ENCODE assay signal across 8 cellular contexts in genomic region chr10:71860243-71861029, GRCh38. TPM values are rescaled to one million over a fixed set of nuclear protein-coding genes. Genes with fewer than 3 reads are reported as not detected.
DNase-seq lines count a peak whose midpoint lies in the region; ATAC-seq and TF ChIP-seq lines count a peak whose summit lies in the region.

No MANE protein-coding gene starts in this region.

- H3K4me3 ChIP-seq in HCT116 (replicated peaks in 1 of 2; ENCODE audit: low read depth in 1 of 2, low read length in 2 of 2) (peak overlapping the region; percentile 16 to 37), foreskin fibroblast (ENCODE audit: low read depth in 1 of 2, low read length in 2 of 2) (no peak overlapping the region), uterus (no peak overlapping the region)

- intact Hi-C loops in HCT116 (cut with micrococcal nuclease) (loop anchor here (10.0 kb wide), 1 partner anchor 464 kb away; no protein-coding TSS in a partner anchor), uterus (cut with DNase I; ENCODE audit: low total_unique reads) (no loop called here)

- no peak for TF ChIP-seq RAD21 in HCT116 (IDR thresholded peaks at IDR 0.05; ENCODE audit: low read depth)

- H3K27me3 Mint-ChIP-seq in activated T-cell treated with anti-CD3 and anti-CD28 coated beads, Interleukin-2, amount 50 U/mL, for 72 hours (ENCODE audit: low read depth): no peaks in the 10 kb centered on the region
- H3K27me3 Mint-ChIP-seq in nephron progenitor cell (ENCODE audit: low read depth, poor library complexity): peaks cover 2% of the 10 kb centered on the region

- H3K27ac ChIP-seq in HCT116 (ENCODE audit: low read depth, low read length) (peak overlapping the region; percentile 73), uterus (peak overlapping the region; percentile 89 to 93)

- CTCF ChIA-PET in HCT116 (lab: Charles Lee): interaction anchor here (0.6 to 1.8 kb wide), 6 partner anchors 10 to 188 kb away, joined by 3 to 14 read pairs (median 5); partner anchors contain the start of gene PSAP

- ATAC-seq in HCT116: peak; percentile 94
- ATAC-seq in activated T-cell treated with anti-CD3 and anti-CD28 coated beads, Interleukin-2, amount 50 U/mL, for 72 hours (replicated peaks in 1 of 2): peak; percentile 90 to 96

- H3K27me3 ChIP-seq in HCT116 (ENCODE audit: insufficient read depth, low read length) (no peaks in the 10 kb centered on the region), uterus (no peaks in the 10 kb centered on the region)

- H3K27ac Mint-ChIP-seq in activated T-cell treated with anti-CD3 and anti-CD28 coated beads, Interleukin-2, amount 50 U/mL, for 72 hours: peak overlapping the region; percentile 58
- H3K27ac Mint-ChIP-seq in nephron progenitor cell: peak overlapping the region; percentile 98

- BruUV-seq in HCT116 (replicated peaks; lab: Mats Ljungman, UMichigan): TSS peak; percentile 99

- H3K4me1 ChIP-seq in HCT116 (ENCODE audit: control insufficient read depth in 1 of 2, insufficient read depth in 2 of 2, low read length in 2 of 2): peaks cover 41 to 59% of the 10 kb centered on the region in 2 experiments
- H3K4me1 ChIP-seq in uterus: peaks cover 0 to 7% of the 10 kb centered on the region in 2 donors

- DNase-seq in COR-L47 (lab: John Stamatoyannopoulos, UW): peak; percentile 46
- peak; percentile 94 for DNase-seq in HCT116 (ENCODE audit: low read depth, low spot score)
- peak; percentile 99 for DNase-seq in NCI-H226
- peak; percentile 58 to 62 for DNase-seq in activated T-cell treated with anti-CD3 and anti-CD28 coated beads, Interleukin-2, amount 50 U/mL, for 72 hours
- peak; percentile 100 for DNase-seq in foreskin fibroblast
- peak; percentile 51 for DNase-seq in nephron progenitor cell
- peak; percentile 93 to 98 for DNase-seq in uterus
- DNase-seq in NCI-H1048 (lab: John Stamatoyannopoulos, UW): no peak

- peaks cover 13% of the 10 kb centered on the region for H3K4me1 Mint-ChIP-seq in activated T-cell treated with anti-CD3 and anti-CD28 coated beads, Interleukin-2, amount 50 U/mL, for 72 hours (ENCODE audit: low read depth)
- H3K4me1 Mint-ChIP-seq in nephron progenitor cell: peaks cover 17% of the 10 kb centered on the region

- TF ChIP-seq POLR2A in HCT116 (IDR thresholded peaks at IDR 0.05; ENCODE audit: borderline replicate concordance, extremely low read depth, insufficient read depth, insufficient read length): no peak
- peak in 1 of 2 donors; percentile 17 for TF ChIP-seq POLR2A in uterus (IDR thresholded peaks at IDR 0.05)

- H3K9me3 ChIP-seq in HCT116 (ENCODE audit: control insufficient read depth in 1 of 2, insufficient read depth in 1 of 2, low read depth in 1 of 2, low read length in 2 of 2): no peaks in the 10 kb centered on the region
- H3K9me3 ChIP-seq in uterus: no peaks in the 10 kb centered on the region

- H3K9me3 Mint-ChIP-seq in activated T-cell treated with anti-CD3 and anti-CD28 coated beads, Interleukin-2, amount 50 U/mL, for 72 hours: no peaks in the 10 kb centered on the region
- H3K9me3 Mint-ChIP-seq in nephron progenitor cell: no peaks in the 10 kb centered on the region

- H2AFZ ChIP-seq in HCT116 (ENCODE audit: low read depth, low read length, poor library complexity, severe bottlenecking): peak overlapping the region; percentile 50

- H3K9me2 ChIP-seq in HCT116 (ENCODE audit: insufficient read depth): no peaks in the 10 kb centered on the region

- TF ChIP-seq CTCF in HCT116 (IDR thresholded peaks at IDR 0.05 in 2 of 3, conservative IDR thresholded peaks at IDR 0.05 in 1 of 3; ENCODE audit: borderline replicate concordance in 1 of 3, insufficient read depth in 1 of 3, low read depth in 2 of 3, low read length in 2 of 3) (no peak), foreskin fibroblast (IDR thresholded peaks at IDR 0.05; ENCODE audit: low read depth, low read length) (no peak), nephron progenitor cell (IDR thresholded peaks at IDR 0.05) (no peak), uterus (IDR thresholded peaks at IDR 0.05) (no peak)

- POLR2A ChIA-PET in HCT116 (lab: Charles Lee): interaction anchor here (0.7 to 3.5 kb wide), 8 partner anchors 10 to 495 kb away, joined by 3 to 107 read pairs (median 3); partner anchors contain the start of gene PSAP

- H3K36me3 ChIP-seq in HCT116 (ENCODE audit: control insufficient read depth in 1 of 2, insufficient read depth in 2 of 2, low read length in 2 of 2) (no peaks in the 10 kb centered on the region), uterus (no peaks in the 10 kb centered on the region)

- RAD21 ChIA-PET in HCT116 (lab: Charles Lee; ENCODE audit: low non-redundant PET in 1 of 2, low total read pairs in 2 of 2, uncharacterized antibody in 2 of 2, unreplicated experiment in 2 of 2): interaction anchor here in 1 of 2 experiments (0.8 to 1.4 kb wide), 3 partner anchors 9 to 36 kb away, joined by 3 to 7 read pairs (median 3); partner anchors contain the start of gene PSAP

- H3K9ac ChIP-seq in HCT116 (ENCODE audit: low read length): peak overlapping the region; percentile 63

- no peaks in the 10 kb centered on the region for H4K20me1 ChIP-seq in HCT116 (ENCODE audit: insufficient read depth)

- H3K79me2 ChIP-seq in HCT116 (ENCODE audit: insufficient read depth, low read length): no peaks in the 10 kb centered on the region

- peak overlapping the region; percentile 81 for H3K4me2 ChIP-seq in HCT116 (ENCODE audit: low read length)

- H3K4me3 Mint-ChIP-seq in activated T-cell treated with anti-CD3 and anti-CD28 coated beads, Interleukin-2, amount 50 U/mL, for 72 hours: no peak overlapping the region
- H3K4me3 Mint-ChIP-seq in nephron progenitor cell: no peak overlapping the region

- H3K36me3 Mint-ChIP-seq in activated T-cell treated with anti-CD3 and anti-CD28 coated beads, Interleukin-2, amount 50 U/mL, for 72 hours (ENCODE audit: insufficient read depth in 2 of 2): no peaks in the 10 kb centered on the region
- H3K36me3 Mint-ChIP-seq in nephron progenitor cell (ENCODE audit: low read depth): no peaks in the 10 kb centered on the region

TF ChIP-seq in HCT116, 20 proteins besides CTCF, POLR2A, EP300 and RAD21 (continues in another document):
- TF ChIP-seq POLR2AphosphoS5 (IDR thresholded peaks at IDR 0.05; ENCODE audit: low read depth, low read length): peak; percentile 65
- TF ChIP-seq ZFX (IDR thresholded peaks at IDR 0.05): peak; percentile 43
- no peak for TF ChIP-seq EGR1 (IDR thresholded peaks at IDR 0.05; ENCODE audit: low read depth)
- no peak for TF ChIP-seq REST (IDR thresholded peaks at IDR 0.05; ENCODE audit: low read depth)
- TF ChIP-seq CBX3 (IDR thresholded peaks at IDR 0.05; ENCODE audit: low read depth): no peak; the same call in 1 of the 2 replicates
- peak; percentile 92 for TF ChIP-seq FOSL1 (IDR thresholded peaks at IDR 0.05; ENCODE audit: low read depth)
- no peak for TF ChIP-seq ELF1 (IDR thresholded peaks at IDR 0.05; ENCODE audit: borderline replicate concordance, low read depth)
- TF ChIP-seq SRF (IDR thresholded peaks at IDR 0.05; ENCODE audit: low read depth): no peak
- TF ChIP-seq EZH2phosphoT487 (IDR thresholded peaks at IDR 0.05; ENCODE audit: borderline replicate concordance): no peak
- peak; percentile 61; the same call in 1 of the 2 replicates for TF ChIP-seq SIN3A (IDR thresholded peaks at IDR 0.05; ENCODE audit: low read depth)
- no peak; the same call in none of the 2 replicates for TF ChIP-seq CEBPB (IDR thresholded peaks at IDR 0.05; ENCODE audit: low read depth)
- peak; percentile 16 for TF ChIP-seq ZBTB33 (IDR thresholded peaks at IDR 0.05; ENCODE audit: extremely low read depth, insufficient replicate concordance, low read length)
- TF ChIP-seq SP1 (IDR thresholded peaks at IDR 0.05; ENCODE audit: low read depth): peak; percentile 89

RNA-seq across cellular contexts. Expression of gene PSAP, which starts 9.4 kb away (rescaled TPM):
- total RNA-seq in HCT116 (2021; ENCODE audit: unreplicated experiment): 444 TPM
- 696 and 713 TPM in 2 replicates for polyA plus RNA-seq in HCT116 (2012)
- total RNA-seq in activated T-cell treated with anti-CD3 and anti-CD28 coated beads, Interleukin-2, amount 50 U/mL, for 72 hours: 100 to 1,000 TPM; 111 to 139 TPM
- 100 to 1,000 TPM; 603 to 903 (median 759) TPM for total RNA-seq in uterus

Comparison
In these comparisons a context has a peak if more than half of its experiments do, and no peak if none do; other contexts are left out.
1. H3K4me3 ChIP-seq: peak in HCT116 (2 of 2); none in foreskin fibroblast (0 of 2) and uterus (0 of 2).